ENCODE assay signal across 1 cellular context in the genomic region with DNA sequence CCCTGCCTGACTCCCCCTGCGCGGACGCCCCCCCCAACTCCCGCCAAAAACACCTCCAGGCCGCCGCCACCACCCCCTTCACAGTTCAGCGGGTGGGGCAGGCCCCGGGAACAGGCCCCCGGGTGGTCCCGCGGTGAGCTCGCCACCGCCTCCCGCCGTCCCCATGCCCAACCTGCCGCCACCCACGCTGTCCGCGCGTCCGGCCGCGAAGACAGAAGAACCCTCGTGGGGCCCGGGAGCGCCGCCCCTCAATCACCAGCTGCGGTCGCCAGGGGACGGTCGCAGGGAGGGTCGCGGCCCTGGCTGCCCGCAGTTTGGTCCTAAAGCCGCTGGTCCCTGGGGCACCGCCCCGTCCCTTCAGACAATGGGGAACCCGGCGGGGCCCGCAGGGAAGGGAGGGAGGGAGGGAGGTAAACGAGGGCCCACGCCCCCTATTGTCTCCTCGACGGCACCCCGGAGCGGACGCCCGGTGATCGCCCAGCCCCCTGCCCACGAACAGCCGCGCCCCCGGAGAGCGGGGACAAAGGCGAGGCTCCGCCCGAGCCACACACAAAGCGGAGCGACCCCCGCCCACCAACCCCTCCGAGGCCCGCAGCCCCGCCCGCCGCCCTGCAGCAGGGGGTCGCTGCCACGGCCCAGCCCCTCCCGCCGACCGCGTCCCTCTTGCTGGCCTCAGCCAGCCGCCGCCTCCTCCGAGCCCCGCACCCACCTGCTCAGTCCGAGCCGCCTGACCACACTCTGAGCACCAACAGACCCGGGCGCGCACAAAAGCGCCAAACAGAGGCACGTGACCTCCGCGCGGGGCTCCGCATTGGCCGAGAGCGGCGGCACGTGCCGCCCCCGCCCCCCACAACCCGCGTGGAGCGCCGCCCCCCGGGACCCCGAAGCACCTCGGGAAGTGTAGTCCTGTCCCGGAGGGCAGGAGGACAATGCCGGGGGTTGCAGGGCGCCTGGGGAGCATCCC.
TF ChIP-seq lines count a peak whose summit lies in the region.

A gene (minus strand): TSS at position 740 of the 964 bp plus-strand sequence. CDS start 1,743 bp downstream, outside the sequence.

TF ChIP-seq in GM12878, 131 proteins besides CTCF, POLR2A, EP300 and RAD21 (continued from another document and continues in another):
- TF ChIP-seq, protein P1, sequence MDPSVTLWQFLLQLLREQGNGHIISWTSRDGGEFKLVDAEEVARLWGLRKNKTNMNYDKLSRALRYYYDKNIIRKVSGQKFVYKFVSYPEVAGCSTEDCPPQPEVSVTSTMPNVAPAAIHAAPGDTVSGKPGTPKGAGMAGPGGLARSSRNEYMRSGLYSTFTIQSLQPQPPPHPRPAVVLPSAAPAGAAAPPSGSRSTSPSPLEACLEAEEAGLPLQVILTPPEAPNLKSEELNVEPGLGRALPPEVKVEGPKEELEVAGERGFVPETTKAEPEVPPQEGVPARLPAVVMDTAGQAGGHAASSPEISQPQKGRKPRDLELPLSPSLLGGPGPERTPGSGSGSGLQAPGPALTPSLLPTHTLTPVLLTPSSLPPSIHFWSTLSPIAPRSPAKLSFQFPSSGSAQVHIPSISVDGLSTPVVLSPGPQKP (IDR thresholded peaks at IDR 0.05; ENCODE audit: low read depth, low read length): no peak
- TF ChIP-seq PAX5 (IDR thresholded peaks at IDR 0.05; ENCODE audit: borderline replicate concordance, low read depth, low read length) (no peak), BMI1 (IDR thresholded peaks at IDR 0.05; ENCODE audit: borderline replicate concordance) (no peak), YBX1 (IDR thresholded peaks at IDR 0.05) (no peak), ZBED1 (IDR thresholded peaks at IDR 0.05; ENCODE audit: borderline replicate concordance) (no peak), TAF1 (IDR thresholded peaks at IDR 0.05; ENCODE audit: borderline replicate concordance, low read depth, low read length) (peak; percentile 76; the same call in 1 of the 2 replicates), NR2F1 (conservative IDR thresholded peaks at IDR 0.05) (no peak), ZNF217 (IDR thresholded peaks at IDR 0.05) (no peak), NFXL1 (IDR thresholded peaks at IDR 0.05; ENCODE audit: borderline replicate concordance) (no peak), SMARCA5 (IDR thresholded peaks at IDR 0.05) (no peak), HCFC1 (IDR thresholded peaks at IDR 0.05; ENCODE audit: low read length) (peak; percentile 86), STAT3 (IDR thresholded peaks at IDR 0.05; ENCODE audit: low read depth, low read length) (no peak), CBX3 (IDR thresholded peaks at IDR 0.05; ENCODE audit: borderline replicate concordance, low read depth) (no peak), NR2C2 (IDR thresholded peaks at IDR 0.05; ENCODE audit: borderline replicate concordance, control insufficient read depth, insufficient read length, low read depth) (no peak), ASH2L (IDR thresholded peaks at IDR 0.05; ENCODE audit: borderline replicate concordance, low read depth) (no peak), KLF5 (IDR thresholded peaks at IDR 0.05; ENCODE audit: partially characterized antibody) (no peak), NR2C1 (IDR thresholded peaks at IDR 0.05) (peak; percentile 37; the same call in 1 of the 2 replicates), EED (IDR thresholded peaks at IDR 0.05; ENCODE audit: low read depth) (no peak), SIX5 (IDR thresholded peaks at IDR 0.05; ENCODE audit: low read depth, low read length, severe bottlenecking) (peak; percentile 79), SREBF2 (IDR thresholded peaks at IDR 0.05; ENCODE audit: low read length) (no peak), MEF2A (IDR thresholded peaks at IDR 0.05; ENCODE audit: insufficient read depth, low read depth, low read length) (no peak), POLR2AphosphoS2 (IDR thresholded peaks at IDR 0.05; ENCODE audit: low read depth, low read length) (peak; percentile 84; the same call in 1 of the 2 replicates), ZZZ3 (IDR thresholded peaks at IDR 0.05; ENCODE audit: control insufficient read depth, insufficient read length, low read depth) (no peak), BACH1 (IDR thresholded peaks at IDR 0.05; ENCODE audit: borderline replicate concordance) (peak; percentile 76), GATAD2B (conservative IDR thresholded peaks at IDR 0.05; ENCODE audit: low read depth) (0 out of 2 replicates have a peak, but pooled peaks have one; percentile 37), SMAD5 (IDR thresholded peaks at IDR 0.05; ENCODE audit: low read depth) (peak; percentile 80; the same call in 1 of the 2 replicates), TARDBP (IDR thresholded peaks at IDR 0.05; ENCODE audit: borderline replicate concordance) (peak; percentile 84), SP1 (IDR thresholded peaks at IDR 0.05; ENCODE audit: low read depth, low read length) (peak; percentile 80), RELA (IDR thresholded peaks at IDR 0.05; ENCODE audit: borderline replicate concordance, partially characterized antibody) (no peak)
- TF ChIP-seq, protein P2, sequence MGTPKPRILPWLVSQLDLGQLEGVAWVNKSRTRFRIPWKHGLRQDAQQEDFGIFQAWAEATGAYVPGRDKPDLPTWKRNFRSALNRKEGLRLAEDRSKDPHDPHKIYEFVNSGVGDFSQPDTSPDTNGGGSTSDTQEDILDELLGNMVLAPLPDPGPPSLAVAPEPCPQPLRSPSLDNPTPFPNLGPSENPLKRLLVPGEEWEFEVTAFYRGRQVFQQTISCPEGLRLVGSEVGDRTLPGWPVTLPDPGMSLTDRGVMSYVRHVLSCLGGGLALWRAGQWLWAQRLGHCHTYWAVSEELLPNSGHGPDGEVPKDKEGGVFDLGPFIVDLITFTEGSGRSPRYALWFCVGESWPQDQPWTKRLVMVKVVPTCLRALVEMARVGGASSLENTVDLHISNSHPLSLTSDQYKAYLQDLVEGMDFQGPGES (IDR thresholded peaks at IDR 0.05): 0 out of 2 replicates have a peak, but pooled peaks have one; percentile 47
- TF ChIP-seq, protein P3, sequence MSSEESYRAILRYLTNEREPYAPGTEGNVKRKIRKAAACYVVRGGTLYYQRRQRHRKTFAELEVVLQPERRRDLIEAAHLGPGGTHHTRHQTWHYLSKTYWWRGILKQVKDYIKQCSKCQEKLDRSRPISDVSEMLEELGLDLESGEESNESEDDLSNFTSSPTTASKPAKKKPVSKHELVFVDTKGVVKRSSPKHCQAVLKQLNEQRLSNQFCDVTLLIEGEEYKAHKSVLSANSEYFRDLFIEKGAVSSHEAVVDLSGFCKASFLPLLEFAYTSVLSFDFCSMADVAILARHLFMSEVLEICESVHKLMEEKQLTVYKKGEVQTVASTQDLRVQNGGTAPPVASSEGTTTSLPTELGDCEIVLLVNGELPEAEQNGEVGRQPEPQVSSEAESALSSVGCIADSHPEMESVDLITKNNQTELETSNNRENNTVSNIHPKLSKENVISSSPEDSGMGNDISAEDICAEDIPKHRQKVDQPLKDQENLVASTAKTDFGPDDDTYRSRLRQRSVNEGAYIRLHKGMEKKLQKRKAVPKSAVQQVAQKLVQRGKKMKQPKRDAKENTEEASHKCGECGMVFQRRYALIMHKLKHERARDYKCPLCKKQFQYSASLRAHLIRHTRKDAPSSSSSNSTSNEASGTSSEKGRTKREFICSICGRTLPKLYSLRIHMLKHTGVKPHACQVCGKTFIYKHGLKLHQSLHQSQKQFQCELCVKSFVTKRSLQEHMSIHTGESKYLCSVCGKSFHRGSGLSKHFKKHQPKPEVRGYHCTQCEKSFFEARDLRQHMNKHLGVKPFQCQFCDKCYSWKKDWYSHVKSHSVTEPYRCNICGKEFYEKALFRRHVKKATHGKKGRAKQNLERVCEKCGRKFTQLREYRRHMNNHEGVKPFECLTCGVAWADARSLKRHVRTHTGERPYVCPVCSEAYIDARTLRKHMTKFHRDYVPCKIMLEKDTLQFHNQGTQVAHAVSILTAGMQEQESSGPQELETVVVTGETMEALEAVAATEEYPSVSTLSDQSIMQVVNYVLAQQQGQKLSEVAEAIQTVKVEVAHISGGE (CRISPR knock-in tag; IDR thresholded peaks at IDR 0.05): no peak
- TF ChIP-seq, protein P4, sequence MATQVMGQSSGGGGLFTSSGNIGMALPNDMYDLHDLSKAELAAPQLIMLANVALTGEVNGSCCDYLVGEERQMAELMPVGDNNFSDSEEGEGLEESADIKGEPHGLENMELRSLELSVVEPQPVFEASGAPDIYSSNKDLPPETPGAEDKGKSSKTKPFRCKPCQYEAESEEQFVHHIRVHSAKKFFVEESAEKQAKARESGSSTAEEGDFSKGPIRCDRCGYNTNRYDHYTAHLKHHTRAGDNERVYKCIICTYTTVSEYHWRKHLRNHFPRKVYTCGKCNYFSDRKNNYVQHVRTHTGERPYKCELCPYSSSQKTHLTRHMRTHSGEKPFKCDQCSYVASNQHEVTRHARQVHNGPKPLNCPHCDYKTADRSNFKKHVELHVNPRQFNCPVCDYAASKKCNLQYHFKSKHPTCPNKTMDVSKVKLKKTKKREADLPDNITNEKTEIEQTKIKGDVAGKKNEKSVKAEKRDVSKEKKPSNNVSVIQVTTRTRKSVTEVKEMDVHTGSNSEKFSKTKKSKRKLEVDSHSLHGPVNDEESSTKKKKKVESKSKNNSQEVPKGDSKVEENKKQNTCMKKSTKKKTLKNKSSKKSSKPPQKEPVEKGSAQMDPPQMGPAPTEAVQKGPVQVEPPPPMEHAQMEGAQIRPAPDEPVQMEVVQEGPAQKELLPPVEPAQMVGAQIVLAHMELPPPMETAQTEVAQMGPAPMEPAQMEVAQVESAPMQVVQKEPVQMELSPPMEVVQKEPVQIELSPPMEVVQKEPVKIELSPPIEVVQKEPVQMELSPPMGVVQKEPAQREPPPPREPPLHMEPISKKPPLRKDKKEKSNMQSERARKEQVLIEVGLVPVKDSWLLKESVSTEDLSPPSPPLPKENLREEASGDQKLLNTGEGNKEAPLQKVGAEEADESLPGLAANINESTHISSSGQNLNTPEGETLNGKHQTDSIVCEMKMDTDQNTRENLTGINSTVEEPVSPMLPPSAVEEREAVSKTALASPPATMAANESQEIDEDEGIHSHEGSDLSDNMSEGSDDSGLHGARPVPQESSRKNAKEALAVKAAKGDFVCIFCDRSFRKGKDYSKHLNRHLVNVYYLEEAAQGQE (IDR thresholded peaks at IDR 0.05; ENCODE audit: low read depth, low read length): no peak
- TF ChIP-seq, protein P5, sequence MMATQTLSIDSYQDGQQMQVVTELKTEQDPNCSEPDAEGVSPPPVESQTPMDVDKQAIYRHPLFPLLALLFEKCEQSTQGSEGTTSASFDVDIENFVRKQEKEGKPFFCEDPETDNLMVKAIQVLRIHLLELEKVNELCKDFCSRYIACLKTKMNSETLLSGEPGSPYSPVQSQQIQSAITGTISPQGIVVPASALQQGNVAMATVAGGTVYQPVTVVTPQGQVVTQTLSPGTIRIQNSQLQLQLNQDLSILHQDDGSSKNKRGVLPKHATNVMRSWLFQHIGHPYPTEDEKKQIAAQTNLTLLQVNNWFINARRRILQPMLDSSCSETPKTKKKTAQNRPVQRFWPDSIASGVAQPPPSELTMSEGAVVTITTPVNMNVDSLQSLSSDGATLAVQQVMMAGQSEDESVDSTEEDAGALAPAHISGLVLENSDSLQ (IDR thresholded peaks at IDR 0.05): no peak
- TF ChIP-seq, protein P6, sequence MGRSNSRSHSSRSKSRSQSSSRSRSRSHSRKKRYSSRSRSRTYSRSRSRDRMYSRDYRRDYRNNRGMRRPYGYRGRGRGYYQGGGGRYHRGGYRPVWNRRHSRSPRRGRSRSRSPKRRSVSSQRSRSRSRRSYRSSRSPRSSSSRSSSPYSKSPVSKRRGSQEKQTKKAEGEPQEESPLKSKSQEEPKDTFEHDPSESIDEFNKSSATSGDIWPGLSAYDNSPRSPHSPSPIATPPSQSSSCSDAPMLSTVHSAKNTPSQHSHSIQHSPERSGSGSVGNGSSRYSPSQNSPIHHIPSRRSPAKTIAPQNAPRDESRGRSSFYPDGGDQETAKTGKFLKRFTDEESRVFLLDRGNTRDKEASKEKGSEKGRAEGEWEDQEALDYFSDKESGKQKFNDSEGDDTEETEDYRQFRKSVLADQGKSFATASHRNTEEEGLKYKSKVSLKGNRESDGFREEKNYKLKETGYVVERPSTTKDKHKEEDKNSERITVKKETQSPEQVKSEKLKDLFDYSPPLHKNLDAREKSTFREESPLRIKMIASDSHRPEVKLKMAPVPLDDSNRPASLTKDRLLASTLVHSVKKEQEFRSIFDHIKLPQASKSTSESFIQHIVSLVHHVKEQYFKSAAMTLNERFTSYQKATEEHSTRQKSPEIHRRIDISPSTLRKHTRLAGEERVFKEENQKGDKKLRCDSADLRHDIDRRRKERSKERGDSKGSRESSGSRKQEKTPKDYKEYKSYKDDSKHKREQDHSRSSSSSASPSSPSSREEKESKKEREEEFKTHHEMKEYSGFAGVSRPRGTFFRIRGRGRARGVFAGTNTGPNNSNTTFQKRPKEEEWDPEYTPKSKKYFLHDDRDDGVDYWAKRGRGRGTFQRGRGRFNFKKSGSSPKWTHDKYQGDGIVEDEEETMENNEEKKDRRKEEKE (IDR thresholded peaks at IDR 0.05): no peak
- TF ChIP-seq, protein P7, sequence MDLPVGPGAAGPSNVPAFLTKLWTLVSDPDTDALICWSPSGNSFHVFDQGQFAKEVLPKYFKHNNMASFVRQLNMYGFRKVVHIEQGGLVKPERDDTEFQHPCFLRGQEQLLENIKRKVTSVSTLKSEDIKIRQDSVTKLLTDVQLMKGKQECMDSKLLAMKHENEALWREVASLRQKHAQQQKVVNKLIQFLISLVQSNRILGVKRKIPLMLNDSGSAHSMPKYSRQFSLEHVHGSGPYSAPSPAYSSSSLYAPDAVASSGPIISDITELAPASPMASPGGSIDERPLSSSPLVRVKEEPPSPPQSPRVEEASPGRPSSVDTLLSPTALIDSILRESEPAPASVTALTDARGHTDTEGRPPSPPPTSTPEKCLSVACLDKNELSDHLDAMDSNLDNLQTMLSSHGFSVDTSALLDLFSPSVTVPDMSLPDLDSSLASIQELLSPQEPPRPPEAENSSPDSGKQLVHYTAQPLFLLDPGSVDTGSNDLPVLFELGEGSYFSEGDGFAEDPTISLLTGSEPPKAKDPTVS (IDR thresholded peaks at IDR 0.05; ENCODE audit: low read depth, low read length): no peak
- TF ChIP-seq, protein P8, sequence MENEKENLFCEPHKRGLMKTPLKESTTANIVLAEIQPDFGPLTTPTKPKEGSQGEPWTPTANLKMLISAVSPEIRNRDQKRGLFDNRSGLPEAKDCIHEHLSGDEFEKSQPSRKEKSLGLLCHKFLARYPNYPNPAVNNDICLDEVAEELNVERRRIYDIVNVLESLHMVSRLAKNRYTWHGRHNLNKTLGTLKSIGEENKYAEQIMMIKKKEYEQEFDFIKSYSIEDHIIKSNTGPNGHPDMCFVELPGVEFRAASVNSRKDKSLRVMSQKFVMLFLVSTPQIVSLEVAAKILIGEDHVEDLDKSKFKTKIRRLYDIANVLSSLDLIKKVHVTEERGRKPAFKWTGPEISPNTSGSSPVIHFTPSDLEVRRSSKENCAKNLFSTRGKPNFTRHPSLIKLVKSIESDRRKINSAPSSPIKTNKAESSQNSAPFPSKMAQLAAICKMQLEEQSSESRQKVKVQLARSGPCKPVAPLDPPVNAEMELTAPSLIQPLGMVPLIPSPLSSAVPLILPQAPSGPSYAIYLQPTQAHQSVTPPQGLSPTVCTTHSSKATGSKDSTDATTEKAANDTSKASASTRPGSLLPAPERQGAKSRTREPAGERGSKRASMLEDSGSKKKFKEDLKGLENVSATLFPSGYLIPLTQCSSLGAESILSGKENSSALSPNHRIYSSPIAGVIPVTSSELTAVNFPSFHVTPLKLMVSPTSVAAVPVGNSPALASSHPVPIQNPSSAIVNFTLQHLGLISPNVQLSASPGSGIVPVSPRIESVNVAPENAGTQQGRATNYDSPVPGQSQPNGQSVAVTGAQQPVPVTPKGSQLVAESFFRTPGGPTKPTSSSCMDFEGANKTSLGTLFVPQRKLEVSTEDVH (IDR thresholded peaks at IDR 0.05; ENCODE audit: low read depth, partially characterized antibody): peak; percentile 88
